ENCODE assay signal across 37 cellular contexts in the genomic region with DNA sequence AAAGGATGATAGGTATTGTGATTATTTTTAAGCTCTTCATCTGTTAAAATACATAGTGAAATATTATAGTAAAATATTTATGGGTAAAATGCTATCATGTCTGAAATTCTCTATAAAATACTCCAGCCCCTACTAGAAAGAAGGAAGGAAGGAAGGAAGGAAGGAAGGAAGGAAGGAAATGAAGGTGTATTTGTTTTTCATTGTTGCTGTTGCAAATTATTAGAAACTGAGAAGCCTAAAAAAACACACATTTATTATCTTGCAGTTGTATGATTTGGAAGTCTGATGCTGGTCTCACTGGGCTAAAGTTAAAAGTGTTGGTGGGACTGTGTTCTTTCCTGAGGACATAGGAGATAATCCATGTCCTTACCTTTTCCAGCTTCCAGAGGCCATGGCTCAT. TPM values are rescaled to one million over a fixed set of nuclear protein-coding genes. Genes with fewer than 3 reads are reported as not detected.
"Had no signal": no experiment of that assay in that cellular context is flagged by ENCODE, and none has a peak within 500 bp of the region (broad histone marks: within the 10 kb centered on the region; RNA-seq: fewer than 3 reads in every experiment).

No MANE protein-coding gene starts in this region.

- H3K9ac ChIP-seq: KMS-11 had no signal

- H3K27ac ChIP-seq: KMS-11 had no signal

- H3K4me3 ChIP-seq: MG63 had no signal

- DNase-seq: Karpas-422, Kasumi-1, KG1, MG63, MM.1S, MV-4-11, NCI-H1048, NCI-H1092, NCI-H1092 treated with DMSO at 0.1 percent for 48 hours, NCI-H1105, NCI-H1105 treated with DMSO at 0.1 percent for 48 hours, NCI-H1417, NCI-H1417 treated with DMSO at 0.1 percent for 48 hours, NCI-H1436, NCI-H1436 treated with DMSO at 0.1 percent for 48 hours, NCI-H146, NCI-H1694, NCI-H1694 treated with DMSO at 0.1 percent for 48 hours, NCI-H187, NCI-H187 treated with DMSO at 0.1 percent for 48 hours, NCI-H1930, NCI-H2029, NCI-H2029 treated with DMSO at 0.1 percent for 48 hours, NCI-H2081, NCI-H2081 treated with DMSO at 0.1 percent for 48 hours, NCI-H2107, NCI-H2171, NCI-H2171 treated with DMSO at 0.1 percent for 48 hours, NCI-H2227 treated with DMSO at 0.1 percent for 48 hours, NCI-H226, NCI-H345, NCI-H446, NCI-H446 treated with DMSO at 0.1 percent for 48 hours, NCI-H510A had no signal

- H3K36me3 ChIP-seq: MG63 had no signal

RNA-seq across cellular contexts. Expression of a gene that starts 47.6 kb away (rescaled TPM):
- total RNA-seq: MCF 10A, NCI-H460 had no signal
